ENCODE assay signal across 1 cellular context in genomic region chr9:129826759-129827158, GRCh38.
TF ChIP-seq lines count a peak whose summit lies in the region.

No MANE protein-coding gene starts in this region.

TF ChIP-seq in HepG2, 621 proteins besides CTCF, POLR2A, EP300 and RAD21:
- no peak for TF ChIP-seq ZKSCAN1 (IDR thresholded peaks at IDR 0.05; ENCODE audit: low read length)
- peak; percentile 60 for TF ChIP-seq ZNF629 (CRISPR knock-in tag; conservative IDR thresholded peaks at IDR 0.05)
- no peak for TF ChIP-seq ZNF251 (CRISPR knock-in tag; IDR thresholded peaks at IDR 0.05)
